In the genomic region with DNA sequence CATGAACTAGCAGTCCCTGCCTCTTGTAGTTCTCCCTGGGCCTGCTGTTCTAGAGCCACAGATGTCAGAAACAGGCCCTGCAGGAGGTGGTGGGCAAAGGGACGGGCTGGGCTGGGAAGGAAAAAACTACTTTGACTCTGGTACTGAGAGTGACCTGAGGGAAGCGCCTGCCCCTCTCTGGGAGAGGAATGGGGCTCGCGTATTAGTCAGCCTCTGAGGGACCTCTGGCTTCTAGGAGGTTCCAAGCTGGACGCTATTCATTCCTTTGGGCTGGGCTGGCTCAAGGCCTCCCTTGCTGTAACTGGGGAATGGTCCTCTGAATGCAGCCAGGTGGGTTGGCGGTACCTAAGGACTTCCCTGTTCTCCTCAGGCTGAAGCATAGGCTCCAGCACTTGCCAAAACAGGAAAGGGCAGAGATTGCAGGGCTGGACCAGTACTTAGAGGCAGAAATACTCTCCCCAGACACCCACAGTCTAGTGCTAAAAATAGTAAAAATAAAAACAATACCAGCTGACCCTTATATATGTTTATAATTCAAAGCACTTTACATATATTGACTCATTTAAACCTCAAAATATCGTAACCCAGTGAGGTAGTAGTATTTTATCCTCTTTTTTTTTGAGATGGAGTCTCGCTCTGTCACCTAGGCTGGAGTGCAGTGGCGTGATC, we compare ENCODE assay signal across 27 cellular contexts. TPM values are rescaled to one million over a fixed set of nuclear protein-coding genes. Genes with fewer than 3 reads are reported as not detected.
A peak's percentile ranks its signal among the peaks of the same experiment; 100 is the strongest.
DNase-seq lines count a peak whose midpoint lies in the region; ATAC-seq and TF ChIP-seq lines count a peak whose summit lies in the region.
"Had no signal": no experiment of that assay in that cellular context is flagged by ENCODE, and none has a peak within 500 bp of the region (broad histone marks: within the 10 kb centered on the region; RNA-seq: fewer than 3 reads in every experiment).

No MANE protein-coding gene starts in this region.

- H3K27me3 Mint-ChIP-seq in osteocyte (ENCODE audit: unreplicated experiment), result no peaks in the 10 kb centered on the region
- H3K27me3 Mint-ChIP-seq: CD4-positive, alpha-beta memory T cell had no signal

- H3K4me3 ChIP-seq in choroid plexus epithelial cell (ENCODE audit: low read depth, low read length), result no peak overlapping the region
- H3K4me3 ChIP-seq: A549, SJSA1 had no signal

- peak overlapping the region; percentile 99 for H3K27ac ChIP-seq in 22Rv1
- peak overlapping the region; percentile 98 for H3K27ac ChIP-seq in RWPE1
- H3K27ac ChIP-seq: A549, HL-60, SJSA1 had no signal

- H3K4me1 Mint-ChIP-seq in osteocyte (ENCODE audit: unreplicated experiment), result peaks cover 29% of the 10 kb centered on the region

- POLR2A ChIA-PET in RWPE1 (lab: Yijun Ruan, JAX; ENCODE audit: low non-redundant PET), result no interaction called here

- no peak overlapping the region for H3K4me3 Mint-ChIP-seq in osteocyte (ENCODE audit: unreplicated experiment)
- H3K4me3 Mint-ChIP-seq: CD4-positive, alpha-beta memory T cell had no signal

- peaks cover 29% of the 10 kb centered on the region for H3K36me3 Mint-ChIP-seq in osteocyte (ENCODE audit: unreplicated experiment)

- DNase-seq in RWPE1 (ENCODE audit: low spot score), result no peak
- peak; percentile 36 for DNase-seq in choroid plexus epithelial cell (ENCODE audit: low read depth)
- no peak for DNase-seq in osteocyte (ENCODE audit: extremely low spot score, unreplicated experiment)
- no peak for DNase-seq in middle frontal gyrus (ENCODE audit: extremely low spot score, low spot score)
- no peak for DNase-seq in NCI-H82 treated with DMSO at 0.1 percent for 48 hours (lab: John Stamatoyannopoulos, UW; ENCODE audit: unreplicated experiment)
- DNase-seq: C1 segment of cervical spinal cord; CD4-positive, alpha-beta memory T cell; COR-L47; DMS53; Karpas-422; MV-4-11; NCI-H1105; NCI-H146; NCI-H1930; NCI-H2107; NCI-H524; NCI-H748 treated with DMSO at 0.1 percent for 48 hours; PC-3; Right ventricle myocardium superior had no signal

- TF ChIP-seq CTCF in 22Rv1 (IDR thresholded peaks at IDR 0.05), result no peak
- no peak for TF ChIP-seq CTCF in RWPE1 (conservative IDR thresholded peaks at IDR 0.05; ENCODE audit: low read depth)
- no peak for TF ChIP-seq CTCF in choroid plexus epithelial cell (conservative IDR thresholded peaks at IDR 0.05; ENCODE audit: low read depth, low read length)
- TF ChIP-seq CTCF in osteocyte (IDR thresholded peaks at IDR 0.05), result no peak

- peak overlapping the region; percentile 84 for H3K27ac Mint-ChIP-seq in osteocyte (ENCODE audit: unreplicated experiment)

- ATAC-seq in GM21360 (IDR thresholded peaks at IDR 0.05; ENCODE audit: unreplicated experiment), result no peak
- ATAC-seq: A549, PC-3 had no signal

- CTCF ChIA-PET in RWPE1 (lab: Yijun Ruan, JAX), result interaction anchor here (0.6 to 1.5 kb wide), 2 partner anchors 32 to 56 kb away, joined by 3 to 9 read pairs; no protein-coding TSS in a partner anchor

- no peaks in the 10 kb centered on the region for H3K9me3 Mint-ChIP-seq in osteocyte (ENCODE audit: unreplicated experiment)
- H3K9me3 Mint-ChIP-seq: CD4-positive, alpha-beta memory T cell had no signal

RNA-seq across cellular contexts. Expression of a gene that starts 7.1 kb away (rescaled TPM):
- 76.8 and 88.9 TPM in 2 replicates for total RNA-seq in osteocyte

RNA-seq across cellular contexts. Expression of a gene that starts 12.0 kb away (rescaled TPM):
- total RNA-seq in osteocyte, result 4.8 and 5.0 TPM in 2 replicates
- total RNA-seq: Daoy had no signal

RNA-seq across cellular contexts. Expression of a gene that starts 14.9 kb away (rescaled TPM):
- not detected in 2 replicates for total RNA-seq in osteocyte
- total RNA-seq: CD4-positive, alpha-beta memory T cell; Daoy; H4; M059J; PC-3; Right ventricle myocardium superior; SJSA1 had no signal

RNA-seq across cellular contexts. Expression of a gene that starts 16.3 kb away (rescaled TPM):
- 0.68 and 0.91 TPM in 2 replicates for total RNA-seq in osteocyte
- total RNA-seq: CD4-positive, alpha-beta memory T cell; Daoy; SJSA1 had no signal

RNA-seq across cellular contexts. Expression of a gene that starts 56.4 kb away (rescaled TPM):
- total RNA-seq in osteocyte, result 4.2 and 5.4 TPM in 2 replicates
